8 cellular contexts compared by ENCODE assay signal in the genomic region with DNA sequence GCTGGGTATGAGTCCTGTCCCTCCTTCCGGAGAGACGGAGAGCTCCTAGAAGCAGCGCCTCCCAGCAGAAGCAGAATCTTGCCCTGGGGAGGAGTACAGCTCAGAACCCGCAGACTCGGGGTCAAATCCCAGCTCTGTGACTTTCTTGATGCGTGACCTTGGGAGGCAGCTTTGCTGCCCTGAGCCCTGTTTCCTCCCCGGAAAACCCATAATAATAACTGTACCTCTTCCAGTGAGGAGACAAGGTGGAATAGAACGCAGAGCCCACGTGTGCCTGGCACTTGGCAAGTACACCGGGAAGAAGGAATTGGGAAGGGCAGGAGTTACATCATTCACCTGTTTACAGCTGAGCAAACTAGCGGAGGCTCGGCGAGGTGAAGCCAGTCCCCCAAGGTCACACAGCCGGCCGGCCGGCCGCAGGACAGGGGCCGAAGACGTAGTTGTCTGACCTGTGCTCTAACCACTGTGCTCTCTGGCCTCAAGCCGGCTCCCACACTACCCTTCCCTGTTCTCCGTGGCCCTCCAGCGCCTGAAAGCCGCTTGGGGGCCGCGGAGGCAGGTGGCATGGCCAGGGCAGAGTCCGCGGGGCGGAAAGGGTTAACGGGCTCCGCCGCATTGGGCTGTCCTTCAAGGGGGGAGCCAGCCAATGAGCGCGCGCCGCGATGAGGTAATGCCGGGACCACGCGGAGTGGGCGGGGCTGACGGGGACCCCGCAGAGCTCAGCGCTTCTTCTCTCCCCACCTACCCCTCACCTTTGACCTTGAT.
DNase-seq lines count a peak whose midpoint lies in the region; ATAC-seq, FAIRE-seq and TF ChIP-seq lines count a peak whose summit lies in the region.

No MANE protein-coding gene starts in this region.

- no peak overlapping the region for H3K14ac ChIP-seq in H1 (ENCODE audit: insufficient read length)

- H3K79me1 ChIP-seq in H1 (ENCODE audit: low read depth, low read length): no peaks in the 10 kb centered on the region

- peak overlapping the region; percentile 35 for H4K5ac ChIP-seq in H1 (ENCODE audit: insufficient read length, low read depth, low read length)

- H3K23me2 ChIP-seq in H1 (ENCODE audit: low read depth, low read length): peaks cover 16% of the 10 kb centered on the region

- no peak overlapping the region for H3K23ac ChIP-seq in H1 (ENCODE audit: insufficient read length)

- H3K9ac ChIP-seq in H1 (replicated peaks in 1 of 4; ENCODE audit: extremely low read depth in 1 of 4, low read depth in 3 of 4, low read length in 3 of 4): peak overlapping the region in 3 of 4 experiments; percentile 14 to 34 (median 22); a peak in 2 of 7 replicates

- peak overlapping the region; percentile 39 to 66 (median 55) for H3K4me3 ChIP-seq in H1 (ENCODE audit: extremely low read depth in 1 of 4, insufficient read depth in 2 of 4, low read depth in 3 of 4, low read length in 4 of 4)

- H3K79me2 ChIP-seq in H1 (ENCODE audit: control insufficient read depth in 1 of 2, insufficient read depth in 2 of 2, low read length in 2 of 2): no peaks in the 10 kb centered on the region

- POLR2A ChIA-PET in H1 (lab: Charles Lee; ENCODE audit: partially characterized antibody): interaction anchor here (1.0 to 6.7 kb wide), 13 partner anchors 8 to 318 kb away, joined by 3 to 45 read pairs (median 5); a partner anchor contains a TSS

- no peaks in the 10 kb centered on the region for H3K9me3 ChIP-seq in H1 (ENCODE audit: insufficient read depth in 2 of 2, low read depth in 1 of 2, low read length in 1 of 2)

- peak overlapping the region; percentile 86; the same call in 1 of the 2 replicates for H2AK5ac ChIP-seq in H1 (ENCODE audit: low read depth, low read length)

- H2BK120ac ChIP-seq in H1 (replicated peaks; ENCODE audit: low read depth, low read length): peak overlapping the region; percentile 30

- H3K4me2 ChIP-seq in H1 (ENCODE audit: insufficient read depth in 1 of 2, low read depth in 2 of 2, low read length in 2 of 2): peak overlapping the region; percentile 86 to 94

- H3K36me3 ChIP-seq in H1 (ENCODE audit: control insufficient read depth in 2 of 4, insufficient read depth in 4 of 4, low read length in 3 of 4): no peaks in the 10 kb centered on the region

- peak in 1 of 2 experiments; percentile 15; a peak in 1 of 4 replicates for TF ChIP-seq RAD21 in H1 (IDR thresholded peaks at IDR 0.05 in 1 of 2, conservative IDR thresholded peaks at IDR 0.05 in 1 of 2; ENCODE audit: low read depth in 2 of 2, low read length in 2 of 2)

- H3K4me1 ChIP-seq in H1 (replicated peaks in 1 of 4; ENCODE audit: control insufficient read depth in 3 of 4, insufficient read depth in 4 of 4, low read length in 3 of 4): peaks cover under 1 to 40% (median 31%) of the 10 kb centered on the region in 4 experiments

- no peak overlapping the region for H3K4ac ChIP-seq in H1 (replicated peaks; ENCODE audit: insufficient read length, low read depth, low read length)

- peak overlapping the region; percentile 98 for H2BK12ac ChIP-seq in H1 (ENCODE audit: low read depth, low read length)

- no peak for TF ChIP-seq CTCF in C4-2B (conservative IDR thresholded peaks at IDR 0.05)
- no peak for TF ChIP-seq CTCF in H1 (IDR thresholded peaks at IDR 0.05; ENCODE audit: control extremely low read depth in 1 of 3, insufficient read depth in 1 of 3, low read depth in 1 of 3, low read length in 3 of 3)

- no peak for TF ChIP-seq POLR2A in H1 (IDR thresholded peaks at IDR 0.05; ENCODE audit: control extremely low read depth in 1 of 2, low read depth in 2 of 2, low read length in 2 of 2)

- peak overlapping the region; percentile 97 for H2BK15ac ChIP-seq in H1 (ENCODE audit: low read length)

- H4K20me1 ChIP-seq in H1 (replicated peaks in 1 of 2; ENCODE audit: control insufficient read depth in 1 of 2, insufficient read depth in 2 of 2, low read length in 2 of 2): no peaks in the 10 kb centered on the region

- H2AFZ ChIP-seq in H1 (ENCODE audit: low read length): no peak overlapping the region; the same call in 1 of the 2 replicates

- 7% methylated on average over 37 of the region's 43 CpGs; no CpG with 5 or more reads in 1 of the 2 experiments for WGBS in H1 (ENCODE audit: extremely low coverage in 1 of 2, insufficient coverage in 1 of 2, insufficient read length in 1 of 2, insufficient replicate concordance in 2 of 2, low coverage in 1 of 2, low lambda C conversion rate in 2 of 2, missing lambda C conversion rate in 1 of 2), 2 experiments

- no peak for FAIRE-seq in H1 (lab: Jason Lieb, UNC)

- peak overlapping the region; percentile 99 for H3K27ac ChIP-seq in C4-2B
- H3K27ac ChIP-seq in H1 (ENCODE audit: low read depth, low read length): no peak overlapping the region; the same call in 1 of the 2 replicates

- peak overlapping the region; percentile 91 for H3K18ac ChIP-seq in H1 (ENCODE audit: extremely low read depth, low read length)

- DNase-seq in NOMO-1 (lab: John Stamatoyannopoulos, UW; ENCODE audit: unreplicated experiment in 2 of 2) (peak; percentile 73 to 86), H1 (ENCODE audit: low read depth in 1 of 2, low spot score in 2 of 2) (peak; percentile 87 to 99), medulla oblongata (ENCODE audit: extremely low spot score) (peak; percentile 93)
- peak; percentile 86 for DNase-seq in activated CD8-positive, alpha-beta memory T cell treated with anti-CD3 and anti-CD28 coated beads, Interleukin-2, amount 50 U/mL, for 4 hours
- peak; percentile 59 to 85 (median 67) for DNase-seq in stimulated activated CD4-positive, alpha-beta T cell treated with anti-CD3 and anti-CD28 coated beads, TNF-alpha, amount 100 ng/mL, for 1 hour (ENCODE audit: low read depth in 3 of 3, low spot score in 1 of 3)

- peak overlapping the region; percentile 22 for H4K91ac ChIP-seq in H1 (replicated peaks; ENCODE audit: insufficient read length, low read length)

- no peak overlapping the region for H3K56ac ChIP-seq in H1 (replicated peaks; ENCODE audit: insufficient read length, low read depth, low read length)

- ATAC-seq in HG03432 (IDR thresholded peaks at IDR 0.05; ENCODE audit: unreplicated experiment) (peak; percentile 47), GM18858 (IDR thresholded peaks at IDR 0.05; ENCODE audit: unreplicated experiment) (no peak)

- peak overlapping the region; percentile 79 for H2BK5ac ChIP-seq in H1 (ENCODE audit: low read depth, low read length)

- CTCF ChIA-PET in H1 (lab: Charles Lee; ENCODE audit: partially characterized antibody): interaction anchor here (0.6 to 3.4 kb wide), 22 partner anchors 13 to 356 kb away, joined by 3 to 19 read pairs (median 3); a partner anchor contains a TSS

- H3K27me3 ChIP-seq in H1 (replicated peaks in 1 of 4; ENCODE audit: control insufficient read depth in 3 of 4, extremely low read depth in 1 of 4, insufficient read depth in 3 of 4, low read length in 3 of 4): peaks cover 0 to 17% (median 16%) of the 10 kb centered on the region in 4 experiments; a peak in 5 of 7 replicates

- H2BK20ac ChIP-seq in H1 (ENCODE audit: low read length): peak overlapping the region; percentile 90

- TF ChIP-seq EP300 in H1 (IDR thresholded peaks at IDR 0.05; ENCODE audit: borderline replicate concordance in 1 of 2, low read depth in 2 of 2, low read length in 2 of 2): peak in 1 of 2 experiments; percentile 33; a peak in 1 of 3 replicates

- peak overlapping the region; percentile 54; the same call in 1 of the 2 replicates for H4K8ac ChIP-seq in H1 (ENCODE audit: extremely low read depth, insufficient read depth, low read length)

TF ChIP-seq in H1, 55 proteins besides CTCF, POLR2A, EP300 and RAD21 (continues in another document):
- peak; percentile 80 for TF ChIP-seq SP1 (IDR thresholded peaks at IDR 0.05; ENCODE audit: low read depth, low read length)
- peak; percentile 39; the same call in 1 of the 2 replicates for TF ChIP-seq SP4 (IDR thresholded peaks at IDR 0.05; ENCODE audit: low read length)
- TF ChIP-seq TBP (IDR thresholded peaks at IDR 0.05; ENCODE audit: low read depth, low read length): no peak
- peak; percentile 31; the same call in 1 of the 2 replicates for TF ChIP-seq CREB1 (IDR thresholded peaks at IDR 0.05)
- TF ChIP-seq TEAD4 (IDR thresholded peaks at IDR 0.05; ENCODE audit: low read depth, low read length): peak; percentile 18; the same call in 1 of the 2 replicates
- TF ChIP-seq TCF12 (IDR thresholded peaks at IDR 0.05; ENCODE audit: low read depth, low read length): 0 out of 2 replicates have a peak, but pooled peaks have one; percentile 59
- TF ChIP-seq JUND (IDR thresholded peaks at IDR 0.05; ENCODE audit: low read length): peak; percentile 91
- TF ChIP-seq, protein P1, sequence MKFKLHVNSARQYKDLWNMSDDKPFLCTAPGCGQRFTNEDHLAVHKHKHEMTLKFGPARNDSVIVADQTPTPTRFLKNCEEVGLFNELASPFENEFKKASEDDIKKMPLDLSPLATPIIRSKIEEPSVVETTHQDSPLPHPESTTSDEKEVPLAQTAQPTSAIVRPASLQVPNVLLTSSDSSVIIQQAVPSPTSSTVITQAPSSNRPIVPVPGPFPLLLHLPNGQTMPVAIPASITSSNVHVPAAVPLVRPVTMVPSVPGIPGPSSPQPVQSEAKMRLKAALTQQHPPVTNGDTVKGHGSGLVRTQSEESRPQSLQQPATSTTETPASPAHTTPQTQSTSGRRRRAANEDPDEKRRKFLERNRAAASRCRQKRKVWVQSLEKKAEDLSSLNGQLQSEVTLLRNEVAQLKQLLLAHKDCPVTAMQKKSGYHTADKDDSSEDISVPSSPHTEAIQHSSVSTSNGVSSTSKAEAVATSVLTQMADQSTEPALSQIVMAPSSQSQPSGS (IDR thresholded peaks at IDR 0.05; ENCODE audit: low read length): peak; percentile 100
- peak in 1 of 2 experiments; percentile 24; a peak in 2 of 4 replicates for TF ChIP-seq SIN3A (conservative IDR thresholded peaks at IDR 0.05 in 1 of 2, IDR thresholded peaks at IDR 0.05 in 1 of 2; ENCODE audit: low read depth in 1 of 2, low read length in 2 of 2)
- peak; percentile 88 for TF ChIP-seq JUN (IDR thresholded peaks at IDR 0.05; ENCODE audit: low read depth, low read length)
- TF ChIP-seq CHD2 (IDR thresholded peaks at IDR 0.05; ENCODE audit: low read length): peak; percentile 41; the same call in 1 of the 2 replicates
- no peak for TF ChIP-seq NANOG (IDR thresholded peaks at IDR 0.05; ENCODE audit: insufficient read depth, low read depth, low read length, poor library complexity, severe bottlenecking)
- TF ChIP-seq CEBPB (IDR thresholded peaks at IDR 0.05; ENCODE audit: low read depth, low read length): peak; percentile 73
- TF ChIP-seq KDM1A (IDR thresholded peaks at IDR 0.05; ENCODE audit: borderline replicate concordance, low read length): peak; percentile 92; the same call in 1 of the 2 replicates
- no peak; the same call in 1 of the 2 replicates for TF ChIP-seq TAF1 (IDR thresholded peaks at IDR 0.05; ENCODE audit: low read depth, low read length)
- peak; percentile 53; the same call in 1 of the 2 replicates for TF ChIP-seq YY1 (IDR thresholded peaks at IDR 0.05; ENCODE audit: low read depth, low read length)
- 0 out of 2 replicates have a peak, but pooled peaks have one; percentile 74 for TF ChIP-seq RXRA (IDR thresholded peaks at IDR 0.05; ENCODE audit: insufficient read depth, low read depth, low read length)
- TF ChIP-seq EGR1 (IDR thresholded peaks at IDR 0.05; ENCODE audit: borderline replicate concordance, low read depth, low read length): peak; percentile 73; the same call in 1 of the 2 replicates
